ENCODE assay signal across 1 cellular context in the genomic region with DNA sequence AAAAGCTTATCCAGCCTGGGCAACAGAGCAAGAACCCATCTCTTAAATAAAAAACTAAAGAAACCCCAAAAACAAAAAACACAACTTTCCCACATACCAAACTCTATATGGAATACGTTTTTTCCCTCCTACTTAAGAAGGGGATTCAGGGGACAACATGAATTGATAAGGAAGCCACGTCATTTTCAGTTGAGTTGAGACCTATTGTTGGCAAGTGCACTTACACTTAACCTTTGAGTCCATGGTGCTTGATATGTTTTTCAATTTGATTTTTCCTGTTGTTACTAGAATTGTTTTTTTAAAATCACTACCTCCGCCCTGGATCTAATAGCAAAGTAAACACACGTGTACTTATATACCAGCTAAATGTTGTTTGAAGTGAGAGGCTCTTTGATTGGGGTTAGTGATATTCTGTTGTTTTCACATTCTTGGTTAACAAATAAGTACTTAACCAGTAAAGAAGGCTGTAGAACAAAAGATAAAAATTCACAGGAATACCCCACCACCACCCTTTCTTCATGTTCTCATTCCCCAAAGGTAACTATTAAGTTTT.
TF ChIP-seq lines count a peak whose summit lies in the region.

No MANE protein-coding gene starts in this region.

TF ChIP-seq in GM12878, 131 proteins besides CTCF, POLR2A, EP300 and RAD21:
- TF ChIP-seq SREBF1 (IDR thresholded peaks at IDR 0.05; ENCODE audit: low read length) (no peak), NR2C2 (IDR thresholded peaks at IDR 0.05; ENCODE audit: borderline replicate concordance, control insufficient read depth, insufficient read length, low read depth) (no peak), PAX5 (IDR thresholded peaks at IDR 0.05; ENCODE audit: borderline replicate concordance, low read depth, low read length) (no peak), JUNB (IDR thresholded peaks at IDR 0.05) (no peak), YY1 (IDR thresholded peaks at IDR 0.05; ENCODE audit: low read depth, low read length) (no peak), KAT2A (conservative IDR thresholded peaks at IDR 0.05; ENCODE audit: control insufficient read depth, low read depth, low read length) (no peak), MTA3 (IDR thresholded peaks at IDR 0.05; ENCODE audit: borderline replicate concordance, low read length) (no peak), GABPA (IDR thresholded peaks at IDR 0.05; ENCODE audit: low read depth) (no peak), FOXM1 (IDR thresholded peaks at IDR 0.05; ENCODE audit: low read depth, low read length) (no peak), PBX3 (IDR thresholded peaks at IDR 0.05; ENCODE audit: insufficient replicate concordance, low read depth, low read length) (no peak), IKZF2 (IDR thresholded peaks at IDR 0.05) (no peak), SRF (IDR thresholded peaks at IDR 0.05; ENCODE audit: low read depth in 2 of 2, low read length in 2 of 2) (no peak), FOXK2 (IDR thresholded peaks at IDR 0.05) (no peak), GATAD2B (conservative IDR thresholded peaks at IDR 0.05; ENCODE audit: low read depth) (no peak), JUND (IDR thresholded peaks at IDR 0.05; ENCODE audit: low read depth, low read length) (no peak)
- TF ChIP-seq, protein P1, sequence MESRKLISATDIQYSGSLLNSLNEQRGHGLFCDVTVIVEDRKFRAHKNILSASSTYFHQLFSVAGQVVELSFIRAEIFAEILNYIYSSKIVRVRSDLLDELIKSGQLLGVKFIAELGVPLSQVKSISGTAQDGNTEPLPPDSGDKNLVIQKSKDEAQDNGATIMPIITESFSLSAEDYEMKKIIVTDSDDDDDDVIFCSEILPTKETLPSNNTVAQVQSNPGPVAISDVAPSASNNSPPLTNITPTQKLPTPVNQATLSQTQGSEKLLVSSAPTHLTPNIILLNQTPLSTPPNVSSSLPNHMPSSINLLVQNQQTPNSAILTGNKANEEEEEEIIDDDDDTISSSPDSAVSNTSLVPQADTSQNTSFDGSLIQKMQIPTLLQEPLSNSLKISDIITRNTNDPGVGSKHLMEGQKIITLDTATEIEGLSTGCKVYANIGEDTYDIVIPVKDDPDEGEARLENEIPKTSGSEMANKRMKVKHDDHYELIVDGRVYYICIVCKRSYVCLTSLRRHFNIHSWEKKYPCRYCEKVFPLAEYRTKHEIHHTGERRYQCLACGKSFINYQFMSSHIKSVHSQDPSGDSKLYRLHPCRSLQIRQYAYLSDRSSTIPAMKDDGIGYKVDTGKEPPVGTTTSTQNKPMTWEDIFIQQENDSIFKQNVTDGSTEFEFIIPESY (IDR thresholded peaks at IDR 0.05) = no peak
- TF ChIP-seq, protein P2, sequence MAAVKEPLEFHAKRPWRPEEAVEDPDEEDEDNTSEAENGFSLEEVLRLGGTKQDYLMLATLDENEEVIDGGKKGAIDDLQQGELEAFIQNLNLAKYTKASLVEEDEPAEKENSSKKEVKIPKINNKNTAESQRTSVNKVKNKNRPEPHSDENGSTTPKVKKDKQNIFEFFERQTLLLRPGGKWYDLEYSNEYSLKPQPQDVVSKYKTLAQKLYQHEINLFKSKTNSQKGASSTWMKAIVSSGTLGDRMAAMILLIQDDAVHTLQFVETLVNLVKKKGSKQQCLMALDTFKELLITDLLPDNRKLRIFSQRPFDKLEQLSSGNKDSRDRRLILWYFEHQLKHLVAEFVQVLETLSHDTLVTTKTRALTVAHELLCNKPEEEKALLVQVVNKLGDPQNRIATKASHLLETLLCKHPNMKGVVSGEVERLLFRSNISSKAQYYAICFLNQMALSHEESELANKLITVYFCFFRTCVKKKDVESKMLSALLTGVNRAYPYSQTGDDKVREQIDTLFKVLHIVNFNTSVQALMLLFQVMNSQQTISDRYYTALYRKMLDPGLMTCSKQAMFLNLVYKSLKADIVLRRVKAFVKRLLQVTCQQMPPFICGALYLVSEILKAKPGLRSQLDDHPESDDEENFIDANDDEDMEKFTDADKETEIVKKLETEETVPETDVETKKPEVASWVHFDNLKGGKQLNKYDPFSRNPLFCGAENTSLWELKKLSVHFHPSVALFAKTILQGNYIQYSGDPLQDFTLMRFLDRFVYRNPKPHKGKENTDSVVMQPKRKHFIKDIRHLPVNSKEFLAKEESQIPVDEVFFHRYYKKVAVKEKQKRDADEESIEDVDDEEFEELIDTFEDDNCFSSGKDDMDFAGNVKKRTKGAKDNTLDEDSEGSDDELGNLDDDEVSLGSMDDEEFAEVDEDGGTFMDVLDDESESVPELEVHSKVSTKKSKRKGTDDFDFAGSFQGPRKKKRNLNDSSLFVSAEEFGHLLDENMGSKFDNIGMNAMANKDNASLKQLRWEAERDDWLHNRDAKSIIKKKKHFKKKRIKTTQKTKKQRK (IDR thresholded peaks at IDR 0.05; ENCODE audit: low read depth, low read length) = no peak
- TF ChIP-seq, protein P3, sequence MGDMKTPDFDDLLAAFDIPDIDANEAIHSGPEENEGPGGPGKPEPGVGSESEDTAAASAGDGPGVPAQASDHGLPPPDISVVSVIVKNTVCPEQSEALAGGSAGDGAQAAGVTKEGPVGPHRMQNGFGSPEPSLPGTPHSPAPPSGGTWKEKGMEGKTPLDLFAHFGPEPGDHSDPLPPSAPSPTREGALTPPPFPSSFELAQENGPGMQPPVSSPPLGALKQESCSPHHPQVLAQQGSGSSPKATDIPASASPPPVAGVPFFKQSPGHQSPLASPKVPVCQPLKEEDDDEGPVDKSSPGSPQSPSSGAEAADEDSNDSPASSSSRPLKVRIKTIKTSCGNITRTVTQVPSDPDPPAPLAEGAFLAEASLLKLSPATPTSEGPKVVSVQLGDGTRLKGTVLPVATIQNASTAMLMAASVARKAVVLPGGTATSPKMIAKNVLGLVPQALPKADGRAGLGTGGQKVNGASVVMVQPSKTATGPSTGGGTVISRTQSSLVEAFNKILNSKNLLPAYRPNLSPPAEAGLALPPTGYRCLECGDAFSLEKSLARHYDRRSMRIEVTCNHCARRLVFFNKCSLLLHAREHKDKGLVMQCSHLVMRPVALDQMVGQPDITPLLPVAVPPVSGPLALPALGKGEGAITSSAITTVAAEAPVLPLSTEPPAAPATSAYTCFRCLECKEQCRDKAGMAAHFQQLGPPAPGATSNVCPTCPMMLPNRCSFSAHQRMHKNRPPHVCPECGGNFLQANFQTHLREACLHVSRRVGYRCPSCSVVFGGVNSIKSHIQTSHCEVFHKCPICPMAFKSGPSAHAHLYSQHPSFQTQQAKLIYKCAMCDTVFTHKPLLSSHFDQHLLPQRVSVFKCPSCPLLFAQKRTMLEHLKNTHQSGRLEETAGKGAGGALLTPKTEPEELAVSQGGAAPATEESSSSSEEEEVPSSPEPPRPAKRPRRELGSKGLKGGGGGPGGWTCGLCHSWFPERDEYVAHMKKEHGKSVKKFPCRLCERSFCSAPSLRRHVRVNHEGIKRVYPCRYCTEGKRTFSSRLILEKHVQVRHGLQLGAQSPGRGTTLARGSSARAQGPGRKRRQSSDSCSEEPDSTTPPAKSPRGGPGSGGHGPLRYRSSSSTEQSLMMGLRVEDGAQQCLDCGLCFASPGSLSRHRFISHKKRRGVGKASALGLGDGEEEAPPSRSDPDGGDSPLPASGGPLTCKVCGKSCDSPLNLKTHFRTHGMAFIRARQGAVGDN (IDR thresholded peaks at IDR 0.05) = no peak
